ENCODE assay signal across 8 cellular contexts in genomic region chr1:29708818-29709710, GRCh38.
DNase-seq lines count a peak whose midpoint lies in the region; ATAC-seq, FAIRE-seq and TF ChIP-seq lines count a peak whose summit lies in the region.

No MANE protein-coding gene starts in this region.

- H3K36me3 Mint-ChIP-seq in effector memory CD8-positive, alpha-beta T cell (ENCODE audit: insufficient read depth): no peaks in the 10 kb centered on the region

- FAIRE-seq in GM12891 (lab: Jason Lieb, UNC): peak; percentile 41

- H3K36me3 ChIP-seq in brain microvascular endothelial cell (replicated peaks) (no peaks in the 10 kb centered on the region), testis (ENCODE audit: low read depth, missing control alignments) (no peaks in the 10 kb centered on the region)

- no peak overlapping the region for H3K27ac Mint-ChIP-seq in effector memory CD8-positive, alpha-beta T cell

- H3K9me3 ChIP-seq in testis: no peaks in the 10 kb centered on the region

- in situ Hi-C loops in brain microvascular endothelial cell (cut with HindIII; ENCODE audit: low pct_ligation_motif_present, low sequenced_read_pairs): loop anchor here (25.0 kb wide), 1 partner anchor 472 kb away; the partner anchor contains the start of genes MECR and PTPRU

- H3K27me3 ChIP-seq in brain microvascular endothelial cell (replicated peaks): no peaks in the 10 kb centered on the region
- no peaks in the 10 kb centered on the region for H3K27me3 ChIP-seq in testis

- no peak for DNase-seq in GM12891 (ENCODE audit: insufficient read length, low spot score)
- DNase-seq in NCI-H2107 treated with DMSO at 0.1 percent for 48 hours (lab: John Stamatoyannopoulos, UW; ENCODE audit: unreplicated experiment): peak; percentile 67
- DNase-seq in brain microvascular endothelial cell: peak; percentile 34
- DNase-seq in retina: peak; percentile 51
- no peak for DNase-seq in testis
- no peak for DNase-seq in effector memory CD8-positive, alpha-beta T cell

- H3K4me3 Mint-ChIP-seq in effector memory CD8-positive, alpha-beta T cell: no peak overlapping the region

- H3K27ac ChIP-seq in brain microvascular endothelial cell: peak overlapping the region; percentile 56
- no peak overlapping the region for H3K27ac ChIP-seq in testis

- WGBS in testis, 2 donors: 46 to 66% methylated on average over 12 of the region's 12 CpGs

- TF ChIP-seq POLR2A in GM12891 (IDR thresholded peaks at IDR 0.05; ENCODE audit: low read depth, low read length) (no peak), testis (IDR thresholded peaks at IDR 0.05) (no peak)

- TF ChIP-seq CTCF in brain microvascular endothelial cell (IDR thresholded peaks at IDR 0.05; ENCODE audit: low read depth, low read length, missing control alignments) (no peak), testis (IDR thresholded peaks at IDR 0.05) (no peak)

- intact Hi-C loops in testis (cut with DNase I; ENCODE audit: low total_unique reads): no loop called here

- H3K9me3 Mint-ChIP-seq in effector memory CD8-positive, alpha-beta T cell: no peaks in the 10 kb centered on the region

- H3K4me3 ChIP-seq in brain microvascular endothelial cell (ENCODE audit: low read depth, low read length) (no peak overlapping the region), testis (no peak overlapping the region)

- H3K27me3 Mint-ChIP-seq in effector memory CD8-positive, alpha-beta T cell: peaks cover 51 to 53% of the 10 kb centered on the region in 2 donors

- ATAC-seq in HG02840 (IDR thresholded peaks at IDR 0.05; ENCODE audit: low FRiP score, unreplicated experiment) (no peak), GM18909 (IDR thresholded peaks at IDR 0.05; ENCODE audit: poor library complexity, unreplicated experiment) (no peak)
- ATAC-seq in effector memory CD8-positive, alpha-beta T cell (replicated peaks): no peak

- H3K4me1 Mint-ChIP-seq in effector memory CD8-positive, alpha-beta T cell (ENCODE audit: low read depth in 2 of 2): peaks cover 3 to 11% of the 10 kb centered on the region in 2 donors

- H3K4me1 ChIP-seq in testis: no peaks in the 10 kb centered on the region

TF ChIP-seq in GM12891, 5 proteins besides CTCF, POLR2A, EP300 and RAD21:
- TF ChIP-seq SPI1 (IDR thresholded peaks at IDR 0.05; ENCODE audit: low read depth, low read length): no peak
- TF ChIP-seq PAX5 (IDR thresholded peaks at IDR 0.05; ENCODE audit: insufficient read depth, low read length, severe bottlenecking): no peak
- TF ChIP-seq POLR2AphosphoS5 (IDR thresholded peaks at IDR 0.05; ENCODE audit: low read depth, low read length): no peak
- TF ChIP-seq POU2F2 (IDR thresholded peaks at IDR 0.05; ENCODE audit: low read depth, low read length): no peak
- no peak for TF ChIP-seq TAF1 (IDR thresholded peaks at IDR 0.05; ENCODE audit: low read depth, low read length)

Comparison
In these comparisons a context has a peak if more than half of its experiments do, and no peak if none do; other contexts are left out.
1. DNase-seq: peak in NCI-H2107 treated with DMSO at 0.1 percent for 48 hours (single experiment), brain microvascular endothelial cell (single experiment) and retina (single experiment); none in GM12891 (single experiment), testis (single experiment) and effector memory CD8-positive, alpha-beta T cell (0 of 3).